27 cellular contexts compared by ENCODE assay signal in genomic region chr13:25857830-25858229, GRCh38.
"Had no signal": no experiment of that assay in that cellular context is flagged by ENCODE, and none has a peak within 500 bp of the region (broad histone marks: within the 10 kb centered on the region; RNA-seq: fewer than 3 reads in every experiment).

No MANE protein-coding gene starts in this region.

- H3K36me3 ChIP-seq: brain microvascular endothelial cell, right atrium auricular region, stomach, thyroid gland, upper lobe of left lung, vagina had no signal

- H3K4me3 Mint-ChIP-seq: activated naive CD4-positive, alpha-beta T cell treated with anti-CD3 and anti-CD28 coated beads, Interleukin-2, amount 10 ng/mL, durations not matched to agents 7 days and 5 days; activated naive CD8-positive, alpha-beta T cell treated with anti-CD3 and anti-CD28 coated beads, Interleukin-2, amount 10 ng/mL, durations not matched to agents 7 days and 5 days; activated T-helper 1 cell treated with anti-CD3 and anti-CD28 coated beads, Interleukin-12 subunit alpha, Interleukin-12 subunit beta, Interleukin-2, Interleukin-4 antibody, amounts not matched to agents 30 ng/mL and 10 ng/mL and 1 ng/mL, durations not matched to agents 14 hours and 24 hours and 36 hours; naive B cell; stimulated activated naive B cell treated with anti-CD40 and anti-IgM and Interleukin-4, amounts not matched to agents 10 μg/mL and 1 μg/mL and 100 μg/mL, for 72 hours had no signal

- H3K4me3 ChIP-seq: coronary artery, dorsolateral prefrontal cortex, right atrium auricular region, smooth muscle cell, stomach, thyroid gland, upper lobe of left lung, vagina had no signal

- H3K9me3 Mint-ChIP-seq: activated naive CD4-positive, alpha-beta T cell treated with anti-CD3 and anti-CD28 coated beads, Interleukin-2, amount 10 ng/mL, durations not matched to agents 7 days and 5 days; activated T-helper 1 cell treated with anti-CD3 and anti-CD28 coated beads, Interleukin-12 subunit alpha, Interleukin-12 subunit beta, Interleukin-2, Interleukin-4 antibody, amounts not matched to agents 30 ng/mL and 10 ng/mL and 1 ng/mL, durations not matched to agents 14 hours and 24 hours and 36 hours; stimulated activated naive B cell treated with anti-CD40 and anti-IgM and Interleukin-4, amounts not matched to agents 10 μg/mL and 1 μg/mL and 100 μg/mL, for 72 hours had no signal

- H3K9me3 ChIP-seq: right atrium auricular region, stomach, thyroid gland, upper lobe of left lung, vagina had no signal

- H3K36me3 Mint-ChIP-seq: activated naive CD4-positive, alpha-beta T cell treated with anti-CD3 and anti-CD28 coated beads, Interleukin-2, amount 10 ng/mL, durations not matched to agents 7 days and 5 days; activated naive CD8-positive, alpha-beta T cell treated with anti-CD3 and anti-CD28 coated beads, Interleukin-2, amount 10 ng/mL, durations not matched to agents 7 days and 5 days; naive B cell; stimulated activated naive B cell treated with anti-CD40 and anti-IgM and Interleukin-4, amounts not matched to agents 10 μg/mL and 1 μg/mL and 100 μg/mL, for 72 hours had no signal

- H3K4me1 ChIP-seq: parathyroid adenoma, right atrium auricular region, stomach, thyroid gland, upper lobe of left lung, vagina had no signal

- H3K27me3 Mint-ChIP-seq: activated naive CD4-positive, alpha-beta T cell treated with anti-CD3 and anti-CD28 coated beads, Interleukin-2, amount 10 ng/mL, durations not matched to agents 7 days and 5 days had no signal

- H3K4me1 Mint-ChIP-seq: activated naive CD4-positive, alpha-beta T cell treated with anti-CD3 and anti-CD28 coated beads, Interleukin-2, amount 10 ng/mL, durations not matched to agents 7 days and 5 days; activated naive CD8-positive, alpha-beta T cell treated with anti-CD3 and anti-CD28 coated beads, Interleukin-2, amount 10 ng/mL, durations not matched to agents 7 days and 5 days; naive B cell; stimulated activated naive B cell treated with anti-CD40 and anti-IgM and Interleukin-4, amounts not matched to agents 10 μg/mL and 1 μg/mL and 100 μg/mL, for 72 hours had no signal

- H3K27me3 ChIP-seq: brain microvascular endothelial cell, dorsolateral prefrontal cortex, right atrium auricular region, stomach, thyroid gland, upper lobe of left lung, vagina had no signal

- H3K27ac Mint-ChIP-seq: activated naive CD4-positive, alpha-beta T cell treated with anti-CD3 and anti-CD28 coated beads, Interleukin-2, amount 10 ng/mL, durations not matched to agents 7 days and 5 days; activated naive CD8-positive, alpha-beta T cell treated with anti-CD3 and anti-CD28 coated beads, Interleukin-2, amount 10 ng/mL, durations not matched to agents 7 days and 5 days; activated T-helper 1 cell treated with anti-CD3 and anti-CD28 coated beads, Interleukin-12 subunit alpha, Interleukin-12 subunit beta, Interleukin-2, Interleukin-4 antibody, amounts not matched to agents 30 ng/mL and 10 ng/mL and 1 ng/mL, durations not matched to agents 14 hours and 24 hours and 36 hours; stimulated activated naive B cell treated with anti-CD40 and anti-IgM and Interleukin-4, amounts not matched to agents 10 μg/mL and 1 μg/mL and 100 μg/mL, for 72 hours had no signal

- H3K27ac ChIP-seq: brain microvascular endothelial cell, coronary artery, dorsolateral prefrontal cortex, parathyroid adenoma, right atrium auricular region, stomach, thyroid gland, upper lobe of left lung, vagina had no signal

- DNase-seq: activated CD4-positive, alpha-beta T cell treated with anti-CD3 and anti-CD28 coated beads for 4 hours; activated CD4-positive, alpha-beta T cell treated with anti-CD3 and anti-CD28 coated beads, Interleukin-2, amount 50 U/mL, for 4 hours; activated CD4-positive, CD25-positive, alpha-beta regulatory T cell; activated CD8-positive, alpha-beta memory T cell treated with anti-CD3 and anti-CD28 coated beads for 24 hours; activated effector memory CD4-positive, alpha-beta T cell treated with anti-CD3 and anti-CD28 coated beads, Interleukin-2, amount 50 U/mL, for 16 hours; activated naive CD4-positive, alpha-beta T cell treated with anti-CD3 and anti-CD28 coated beads, Interleukin-2, amount 10 ng/mL, durations not matched to agents 7 days and 5 days; activated naive CD8-positive, alpha-beta T cell treated with anti-CD3 and anti-CD28 coated beads, Interleukin-2, amount 10 ng/mL, durations not matched to agents 7 days and 5 days; brain microvascular endothelial cell; dorsolateral prefrontal cortex; effector memory CD4-positive, alpha-beta T cell; kidney glomerular epithelial cell; left ventricle myocardium superior; naive B cell; occipital lobe; stimulated activated CD4-positive, alpha-beta T cell treated with anti-CD3 and anti-CD28 coated beads, Interleukin-1b, Interleukin-23, amount 100 ng/mL, for 48 hours; stimulated activated CD4-positive, alpha-beta T cell treated with anti-CD3 and anti-CD28 coated beads, Interleukin-4, amount 100 ng/mL, for 4 hours; stimulated activated CD8-positive, alpha-beta memory T cell treated with anti-CD3 and anti-CD28 coated beads, Interleukin-4, amount 100 ng/mL, for 48 hours; stimulated activated naive B cell treated with anti-CD40 and anti-IgM and Interleukin-4, amounts not matched to agents 10 μg/mL and 1 μg/mL and 100 μg/mL, for 72 hours; stomach; thyroid gland; upper lobe of left lung had no signal
